Comparison of ENCODE assay signal across 9 cellular contexts in genomic region chr5:136020383-136021015, GRCh38. TPM values are rescaled to one million over a fixed set of nuclear protein-coding genes. Genes with fewer than 3 reads are reported as not detected.
A peak's percentile ranks its signal among the peaks of the same experiment; 100 is the strongest.
DNase-seq lines count a peak whose midpoint lies in the region; FAIRE-seq and TF ChIP-seq lines count a peak whose summit lies in the region.
"Had no signal": no experiment of that assay in that cellular context is flagged by ENCODE, and none has a peak within 500 bp of the region (broad histone marks: within the 10 kb centered on the region; RNA-seq: fewer than 3 reads in every experiment).

No MANE protein-coding gene starts in this region.

- no peak overlapping the region for H2AFZ ChIP-seq in keratinocyte (ENCODE audit: control insufficient read depth, low read length)

- peaks cover 58% of the 10 kb centered on the region for H3K4me1 ChIP-seq in keratinocyte (ENCODE audit: control insufficient read depth, extremely low read depth, insufficient read depth, low read length)

- dilution Hi-C loops in keratinocyte (cut with MboI; ENCODE audit: extremely low pct_ligation_motif_present, low sequenced_read_pairs): no loop called here

- no peaks in the 10 kb centered on the region for H3K9me3 ChIP-seq in keratinocyte (ENCODE audit: control insufficient read depth, low read depth, low read length)

- peak; percentile 99 for FAIRE-seq in keratinocyte (lab: Jason Lieb, UNC)
- FAIRE-seq: GM18507 had no signal

- no peaks in the 10 kb centered on the region for H3K36me3 ChIP-seq in keratinocyte (ENCODE audit: control insufficient read depth in 2 of 2, extremely low read depth in 1 of 2, insufficient read depth in 2 of 2, low read length in 2 of 2)

- no peaks in the 10 kb centered on the region for H3K79me2 ChIP-seq in keratinocyte (ENCODE audit: control insufficient read depth, insufficient read depth, low read length)

- H3K4me3 ChIP-seq in keratinocyte (ENCODE audit: control insufficient read depth in 2 of 3, extremely low read depth in 1 of 3, insufficient read depth in 2 of 3, low read depth in 1 of 3, low read length in 3 of 3): peak overlapping the region in 2 of 3 experiments; percentile 23 to 41

- H3K4me2 ChIP-seq in keratinocyte (ENCODE audit: control insufficient read depth, extremely low read depth, insufficient read depth, low read depth, low read length): peak overlapping the region; percentile 63

- H4K20me1 ChIP-seq in keratinocyte (ENCODE audit: control insufficient read depth, extremely low read depth, insufficient read depth, low read length): no peaks in the 10 kb centered on the region

- H3K27ac ChIP-seq in keratinocyte (ENCODE audit: control insufficient read depth, insufficient read depth, low read length): peak overlapping the region; percentile 78

- DNase-seq in stimulated activated naive CD4-positive, alpha-beta T cell treated with Interleukin-2 at 50 U/mL for 16 hours (lab: John Stamatoyannopoulos, UW): peak; percentile 21
- DNase-seq in stimulated activated naive CD4-positive, alpha-beta T cell (lab: John Stamatoyannopoulos, UW): no peak
- DNase-seq in T-helper 22 cell (ENCODE audit: low read depth): peak; percentile 17
- peak; percentile 99 for DNase-seq in keratinocyte (ENCODE audit: low read depth, low spot score)
- no peak for DNase-seq in NCI-H1105 (lab: John Stamatoyannopoulos, UW)
- no peak for DNase-seq in NCI-H1930 (lab: John Stamatoyannopoulos, UW)
- no peak for DNase-seq in cortex of kidney (lab: John Stamatoyannopoulos, UW)
- DNase-seq in NCI-H187 treated with DMSO at 0.1 percent for 48 hours (lab: John Stamatoyannopoulos, UW): no peak

- no peak for TF ChIP-seq CTCF in keratinocyte (optimal IDR thresholded peaks at IDR 0.05 in 1 of 3, IDR thresholded peaks at IDR 0.05 in 1 of 3, conservative IDR thresholded peaks at IDR 0.05 in 1 of 3; ENCODE audit: extremely low read depth in 1 of 3, insufficient read depth in 2 of 3, low read length in 3 of 3)

- H3K27me3 ChIP-seq in keratinocyte (ENCODE audit: control insufficient read depth, extremely low read depth, insufficient read depth, low read length): no peaks in the 10 kb centered on the region

- H3K9ac ChIP-seq in keratinocyte (ENCODE audit: control insufficient read depth, extremely low read depth, insufficient read depth, low read length): peak overlapping the region; percentile 29

- no peaks in the 10 kb centered on the region for H3K9me1 ChIP-seq in keratinocyte (ENCODE audit: control insufficient read depth, extremely low read depth, insufficient read depth, low read length)

RNA-seq across cellular contexts. Expression of gene TGFBI, which starts 8.3 kb away (rescaled TPM):
- 270 to 490 TPM (median 379 TPM) in 3 replicates for polyA plus RNA-seq in keratinocyte
- polyA plus RNA-seq in keratinocyte (2011; ENCODE audit: low read depth): 92.0 TPM
- 190 and 225 TPM in 2 replicates for polyA plus RNA-seq in keratinocyte (2011; cell fraction: cytosol; rRNA removed)
- 856 and 930 TPM in 2 replicates for polyA plus RNA-seq in keratinocyte (2011; cell fraction: nucleus; rRNA removed)
- polyA plus RNA-seq in keratinocyte (2012; ENCODE audit: low replicate concordance): 178 and 370 TPM in 2 replicates
- 282 to 529 TPM (median 401 TPM) in 3 replicates for polyA minus RNA-seq in keratinocyte
- 410 TPM for polyA minus RNA-seq in keratinocyte (2011; cell fraction: cytosol; rRNA and poly(A)+ RNA removed)
- 536 and 762 TPM in 2 replicates for polyA minus RNA-seq in keratinocyte (2011; cell fraction: nucleus; rRNA and poly(A)+ RNA removed)

Comparison
In these comparisons a context has a peak if more than half of its experiments do, and no peak if none do; other contexts are left out.
1. DNase-seq: peak in stimulated activated naive CD4-positive, alpha-beta T cell treated with Interleukin-2 at 50 U/mL for 16 hours (single experiment), T-helper 22 cell (single experiment) and keratinocyte (single experiment); none in stimulated activated naive CD4-positive, alpha-beta T cell (0 of 6), NCI-H1105 (single experiment), NCI-H1930 (0 of 2), cortex of kidney (single experiment) and NCI-H187 treated with DMSO at 0.1 percent for 48 hours (single experiment).